Comparison of ENCODE assay signal across 1 cellular context in genomic region chr10:17838080-17838634, GRCh38.
TF ChIP-seq lines count a peak whose summit lies in the region.

No MANE protein-coding gene starts in this region.

TF ChIP-seq in GM23338, 12 proteins besides CTCF, POLR2A, EP300 and RAD21 (continued from another document):
- TF ChIP-seq ZNF462 (CRISPR knock-in tag; IDR thresholded peaks at IDR 0.05) (no peak), REST (IDR thresholded peaks at IDR 0.05; ENCODE audit: unreplicated experiment) (no peak)
